Comparison of ENCODE assay signal across 1 cellular context in the genomic region with DNA sequence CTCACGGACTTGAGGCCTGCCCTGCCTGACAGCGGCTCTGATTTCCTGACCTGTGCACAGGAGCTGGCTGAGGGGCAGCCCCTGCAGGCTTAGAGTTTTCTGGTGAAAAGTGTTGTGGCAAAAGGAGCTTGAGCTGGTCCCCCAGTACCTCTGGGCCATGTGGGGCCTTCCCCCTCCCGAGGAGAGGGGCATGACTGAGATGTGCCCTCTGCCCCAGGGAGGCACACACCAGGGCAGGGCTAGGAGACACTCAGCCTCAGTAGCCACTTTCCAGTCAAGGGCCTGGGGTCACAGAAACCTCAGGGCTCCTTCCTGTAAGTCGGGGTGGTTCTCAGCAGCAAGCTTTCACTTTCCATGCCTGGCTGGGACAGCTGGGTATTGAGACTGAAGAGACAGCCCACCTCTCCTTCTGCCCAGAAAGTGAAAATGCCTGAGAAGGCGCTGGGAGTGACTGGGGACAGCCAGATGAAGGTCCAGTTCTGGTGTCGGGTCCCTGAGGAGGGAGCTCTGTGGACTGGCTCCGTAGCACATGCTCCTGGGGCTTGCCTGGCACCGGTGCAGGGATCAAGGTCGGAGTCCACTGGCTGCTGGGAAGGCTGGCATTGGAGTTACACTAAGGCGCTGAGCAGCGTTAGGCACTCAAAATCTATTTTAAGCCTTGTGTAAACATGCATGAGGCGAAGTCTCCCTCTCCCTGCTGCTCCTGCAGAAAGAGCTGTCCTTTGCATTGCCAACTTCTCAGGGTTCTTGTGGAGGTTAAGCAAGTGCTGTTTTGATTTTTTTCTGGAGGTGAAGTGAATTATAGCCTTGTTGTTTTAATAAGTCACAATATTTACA.
TF ChIP-seq lines count a peak whose summit lies in the region.

No MANE protein-coding gene starts in this region.

TF ChIP-seq in HepG2, 621 proteins besides CTCF, POLR2A, EP300 and RAD21 (continued from another document and continues in another):
- TF ChIP-seq, protein P1, sequence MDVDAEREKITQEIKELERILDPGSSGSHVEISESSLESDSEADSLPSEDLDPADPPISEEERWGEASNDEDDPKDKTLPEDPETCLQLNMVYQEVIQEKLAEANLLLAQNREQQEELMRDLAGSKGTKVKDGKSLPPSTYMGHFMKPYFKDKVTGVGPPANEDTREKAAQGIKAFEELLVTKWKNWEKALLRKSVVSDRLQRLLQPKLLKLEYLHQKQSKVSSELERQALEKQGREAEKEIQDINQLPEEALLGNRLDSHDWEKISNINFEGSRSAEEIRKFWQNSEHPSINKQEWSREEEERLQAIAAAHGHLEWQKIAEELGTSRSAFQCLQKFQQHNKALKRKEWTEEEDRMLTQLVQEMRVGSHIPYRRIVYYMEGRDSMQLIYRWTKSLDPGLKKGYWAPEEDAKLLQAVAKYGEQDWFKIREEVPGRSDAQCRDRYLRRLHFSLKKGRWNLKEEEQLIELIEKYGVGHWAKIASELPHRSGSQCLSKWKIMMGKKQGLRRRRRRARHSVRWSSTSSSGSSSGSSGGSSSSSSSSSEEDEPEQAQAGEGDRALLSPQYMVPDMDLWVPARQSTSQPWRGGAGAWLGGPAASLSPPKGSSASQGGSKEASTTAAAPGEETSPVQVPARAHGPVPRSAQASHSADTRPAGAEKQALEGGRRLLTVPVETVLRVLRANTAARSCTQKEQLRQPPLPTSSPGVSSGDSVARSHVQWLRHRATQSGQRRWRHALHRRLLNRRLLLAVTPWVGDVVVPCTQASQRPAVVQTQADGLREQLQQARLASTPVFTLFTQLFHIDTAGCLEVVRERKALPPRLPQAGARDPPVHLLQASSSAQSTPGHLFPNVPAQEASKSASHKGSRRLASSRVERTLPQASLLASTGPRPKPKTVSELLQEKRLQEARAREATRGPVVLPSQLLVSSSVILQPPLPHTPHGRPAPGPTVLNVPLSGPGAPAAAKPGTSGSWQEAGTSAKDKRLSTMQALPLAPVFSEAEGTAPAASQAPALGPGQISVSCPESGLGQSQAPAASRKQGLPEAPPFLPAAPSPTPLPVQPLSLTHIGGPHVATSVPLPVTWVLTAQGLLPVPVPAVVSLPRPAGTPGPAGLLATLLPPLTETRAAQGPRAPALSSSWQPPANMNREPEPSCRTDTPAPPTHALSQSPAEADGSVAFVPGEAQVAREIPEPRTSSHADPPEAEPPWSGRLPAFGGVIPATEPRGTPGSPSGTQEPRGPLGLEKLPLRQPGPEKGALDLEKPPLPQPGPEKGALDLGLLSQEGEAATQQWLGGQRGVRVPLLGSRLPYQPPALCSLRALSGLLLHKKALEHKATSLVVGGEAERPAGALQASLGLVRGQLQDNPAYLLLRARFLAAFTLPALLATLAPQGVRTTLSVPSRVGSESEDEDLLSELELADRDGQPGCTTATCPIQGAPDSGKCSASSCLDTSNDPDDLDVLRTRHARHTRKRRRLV (CRISPR knock-in tag; IDR thresholded peaks at IDR 0.05), result no peak
- no peak for TF ChIP-seq ELF4 (CRISPR knock-in tag; IDR thresholded peaks at IDR 0.05; ENCODE audit: borderline replicate concordance)
- no peak for TF ChIP-seq KAT2B (IDR thresholded peaks at IDR 0.05; ENCODE audit: borderline replicate concordance, low read depth, low read length)
- no peak for TF ChIP-seq ATF7-NPFF (CRISPR knock-in tag; IDR thresholded peaks at IDR 0.05; ENCODE audit: low read depth)
- TF ChIP-seq ZNF550 (CRISPR knock-in tag; IDR thresholded peaks at IDR 0.05; ENCODE audit: borderline replicate concordance), result no peak
- no peak for TF ChIP-seq NFRKB (IDR thresholded peaks at IDR 0.05)
- peak; percentile 21 for TF ChIP-seq TEAD3 (CRISPR knock-in tag; optimal IDR thresholded peaks at IDR 0.05; ENCODE audit: borderline replicate concordance)
- TF ChIP-seq NCOA1 (CRISPR knock-in tag; IDR thresholded peaks at IDR 0.05), result no peak
- TF ChIP-seq, protein P2, sequence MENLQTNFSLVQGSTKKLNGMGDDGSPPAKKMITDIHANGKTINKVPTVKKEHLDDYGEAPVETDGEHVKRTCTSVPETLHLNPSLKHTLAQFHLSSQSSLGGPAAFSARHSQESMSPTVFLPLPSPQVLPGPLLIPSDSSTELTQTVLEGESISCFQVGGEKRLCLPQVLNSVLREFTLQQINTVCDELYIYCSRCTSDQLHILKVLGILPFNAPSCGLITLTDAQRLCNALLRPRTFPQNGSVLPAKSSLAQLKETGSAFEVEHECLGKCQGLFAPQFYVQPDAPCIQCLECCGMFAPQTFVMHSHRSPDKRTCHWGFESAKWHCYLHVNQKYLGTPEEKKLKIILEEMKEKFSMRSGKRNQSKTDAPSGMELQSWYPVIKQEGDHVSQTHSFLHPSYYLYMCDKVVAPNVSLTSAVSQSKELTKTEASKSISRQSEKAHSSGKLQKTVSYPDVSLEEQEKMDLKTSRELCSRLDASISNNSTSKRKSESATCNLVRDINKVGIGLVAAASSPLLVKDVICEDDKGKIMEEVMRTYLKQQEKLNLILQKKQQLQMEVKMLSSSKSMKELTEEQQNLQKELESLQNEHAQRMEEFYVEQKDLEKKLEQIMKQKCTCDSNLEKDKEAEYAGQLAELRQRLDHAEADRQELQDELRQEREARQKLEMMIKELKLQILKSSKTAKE (CRISPR knock-in tag; IDR thresholded peaks at IDR 0.05; ENCODE audit: borderline replicate concordance), result no peak
- TF ChIP-seq MTA3 (CRISPR knock-in tag; IDR thresholded peaks at IDR 0.05), result no peak
- TF ChIP-seq JDP2 (CRISPR knock-in tag; IDR thresholded peaks at IDR 0.05; ENCODE audit: borderline replicate concordance), result no peak
- TF ChIP-seq, protein P3, sequence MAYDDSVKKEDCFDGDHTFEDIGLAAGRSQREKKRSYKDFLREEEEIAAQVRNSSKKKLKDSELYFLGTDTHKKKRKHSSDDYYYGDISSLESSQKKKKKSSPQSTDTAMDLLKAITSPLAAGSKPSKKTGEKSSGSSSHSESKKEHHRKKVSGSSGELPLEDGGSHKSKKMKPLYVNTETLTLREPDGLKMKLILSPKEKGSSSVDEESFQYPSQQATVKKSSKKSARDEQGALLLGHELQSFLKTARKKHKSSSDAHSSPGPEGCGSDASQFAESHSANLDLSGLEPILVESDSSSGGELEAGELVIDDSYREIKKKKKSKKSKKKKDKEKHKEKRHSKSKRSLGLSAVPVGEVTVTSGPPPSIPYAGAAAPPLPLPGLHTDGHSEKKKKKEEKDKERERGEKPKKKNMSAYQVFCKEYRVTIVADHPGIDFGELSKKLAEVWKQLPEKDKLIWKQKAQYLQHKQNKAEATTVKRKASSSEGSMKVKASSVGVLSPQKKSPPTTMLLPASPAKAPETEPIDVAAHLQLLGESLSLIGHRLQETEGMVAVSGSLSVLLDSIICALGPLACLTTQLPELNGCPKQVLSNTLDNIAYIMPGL (CRISPR knock-in tag; IDR thresholded peaks at IDR 0.05; ENCODE audit: borderline replicate concordance in 1 of 2, low read depth in 1 of 2), result no peak
- peak; percentile 40 for TF ChIP-seq ZNF883 (CRISPR knock-in tag; IDR thresholded peaks at IDR 0.05; ENCODE audit: not compliant biosample characterization)
- no peak for TF ChIP-seq THAP11 (CRISPR knock-in tag; IDR thresholded peaks at IDR 0.05)
- no peak for TF ChIP-seq ZZZ3 (CRISPR knock-in tag; IDR thresholded peaks at IDR 0.05; ENCODE audit: borderline replicate concordance)
- TF ChIP-seq, protein P4, sequence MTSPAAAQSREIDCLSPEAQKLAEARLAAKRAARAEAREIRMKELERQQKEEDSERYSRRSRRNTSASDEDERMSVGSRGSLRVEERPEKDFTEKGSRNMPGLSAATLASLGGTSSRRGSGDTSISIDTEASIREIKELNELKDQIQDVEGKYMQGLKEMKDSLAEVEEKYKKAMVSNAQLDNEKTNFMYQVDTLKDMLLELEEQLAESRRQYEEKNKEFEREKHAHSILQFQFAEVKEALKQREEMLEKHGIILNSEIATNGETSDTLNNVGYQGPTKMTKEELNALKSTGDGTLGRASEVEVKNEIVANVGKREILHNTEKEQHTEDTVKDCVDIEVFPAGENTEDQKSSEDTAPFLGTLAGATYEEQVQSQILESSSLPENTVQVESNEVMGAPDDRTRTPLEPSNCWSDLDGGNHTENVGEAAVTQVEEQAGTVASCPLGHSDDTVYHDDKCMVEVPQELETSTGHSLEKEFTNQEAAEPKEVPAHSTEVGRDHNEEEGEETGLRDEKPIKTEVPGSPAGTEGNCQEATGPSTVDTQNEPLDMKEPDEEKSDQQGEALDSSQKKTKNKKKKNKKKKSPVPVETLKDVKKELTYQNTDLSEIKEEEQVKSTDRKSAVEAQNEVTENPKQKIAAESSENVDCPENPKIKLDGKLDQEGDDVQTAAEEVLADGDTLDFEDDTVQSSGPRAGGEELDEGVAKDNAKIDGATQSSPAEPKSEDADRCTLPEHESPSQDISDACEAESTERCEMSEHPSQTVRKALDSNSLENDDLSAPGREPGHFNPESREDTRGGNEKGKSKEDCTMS (CRISPR knock-in tag; conservative IDR thresholded peaks at IDR 0.05), result no peak
- TF ChIP-seq ZNF329 (CRISPR knock-in tag; IDR thresholded peaks at IDR 0.05; ENCODE audit: low read depth), result no peak
- no peak for TF ChIP-seq ZNF777 (CRISPR knock-in tag; IDR thresholded peaks at IDR 0.05)
- peak; percentile 95 for TF ChIP-seq MTA1 (CRISPR knock-in tag; IDR thresholded peaks at IDR 0.05; ENCODE audit: borderline replicate concordance)
- TF ChIP-seq SP2 (CRISPR knock-in tag; IDR thresholded peaks at IDR 0.05), result no peak
- TF ChIP-seq ZBTB1 (CRISPR knock-in tag; IDR thresholded peaks at IDR 0.05; ENCODE audit: borderline replicate concordance), result no peak
- no peak for TF ChIP-seq JARID2 (CRISPR knock-in tag; IDR thresholded peaks at IDR 0.05; ENCODE audit: insufficient replicate concordance)
- TF ChIP-seq RBM22 (optimal IDR thresholded peaks at IDR 0.05; ENCODE audit: low read length), result no peak
- TF ChIP-seq, protein P5, sequence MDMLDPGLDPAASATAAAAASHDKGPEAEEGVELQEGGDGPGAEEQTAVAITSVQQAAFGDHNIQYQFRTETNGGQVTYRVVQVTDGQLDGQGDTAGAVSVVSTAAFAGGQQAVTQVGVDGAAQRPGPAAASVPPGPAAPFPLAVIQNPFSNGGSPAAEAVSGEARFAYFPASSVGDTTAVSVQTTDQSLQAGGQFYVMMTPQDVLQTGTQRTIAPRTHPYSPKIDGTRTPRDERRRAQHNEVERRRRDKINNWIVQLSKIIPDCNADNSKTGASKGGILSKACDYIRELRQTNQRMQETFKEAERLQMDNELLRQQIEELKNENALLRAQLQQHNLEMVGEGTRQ (IDR thresholded peaks at IDR 0.05; ENCODE audit: low read depth, low read length), result no peak
- TF ChIP-seq, protein P5 (CRISPR knock-in tag; IDR thresholded peaks at IDR 0.05; ENCODE audit: borderline replicate concordance), result no peak
- no peak for TF ChIP-seq ARHGAP35 (CRISPR knock-in tag; IDR thresholded peaks at IDR 0.05; ENCODE audit: borderline replicate concordance)
- 0 out of 2 replicates have a peak, but pooled peaks have one; percentile 14 for TF ChIP-seq NFKBIZ (CRISPR knock-in tag; IDR thresholded peaks at IDR 0.05)
- no peak for TF ChIP-seq MIER3 (CRISPR knock-in tag; IDR thresholded peaks at IDR 0.05; ENCODE audit: borderline replicate concordance)
- TF ChIP-seq POLR2AphosphoS5 (IDR thresholded peaks at IDR 0.05; ENCODE audit: low read depth, low read length), result no peak
- no peak for TF ChIP-seq AKAP8 (CRISPR knock-in tag; IDR thresholded peaks at IDR 0.05)
- no peak for TF ChIP-seq MIXL1 (CRISPR knock-in tag; IDR thresholded peaks at IDR 0.05)
- TF ChIP-seq CBX2 (IDR thresholded peaks at IDR 0.05; ENCODE audit: low read depth, low read length), result no peak
- no peak for TF ChIP-seq CBX2 (CRISPR knock-in tag; IDR thresholded peaks at IDR 0.05; ENCODE audit: low read depth)
- TF ChIP-seq HNRNPUL1 (IDR thresholded peaks at IDR 0.05; ENCODE audit: low read depth, low read length), result no peak
- TF ChIP-seq ZNF510 (CRISPR knock-in tag; IDR thresholded peaks at IDR 0.05; ENCODE audit: low read depth), result no peak
- no peak for TF ChIP-seq ZFP36L2 (CRISPR knock-in tag; IDR thresholded peaks at IDR 0.05)
- TF ChIP-seq SIN3B (IDR thresholded peaks at IDR 0.05; ENCODE audit: low read length), result no peak
- TF ChIP-seq ZNF33A (CRISPR knock-in tag; IDR thresholded peaks at IDR 0.05; ENCODE audit: borderline replicate concordance), result no peak
- no peak for TF ChIP-seq ZNF678 (CRISPR knock-in tag; IDR thresholded peaks at IDR 0.05)
- TF ChIP-seq NR2F6 (IDR thresholded peaks at IDR 0.05), result no peak
- peak; percentile 50; the same call in 1 of the 2 replicates for TF ChIP-seq NR2F6 (CRISPR knock-in tag; IDR thresholded peaks at IDR 0.05)
- TF ChIP-seq PITX1 (CRISPR knock-in tag; IDR thresholded peaks at IDR 0.05), result peak; percentile 99
- no peak for TF ChIP-seq NR3C1 (CRISPR knock-in tag; IDR thresholded peaks at IDR 0.05)
- TF ChIP-seq, protein P6, sequence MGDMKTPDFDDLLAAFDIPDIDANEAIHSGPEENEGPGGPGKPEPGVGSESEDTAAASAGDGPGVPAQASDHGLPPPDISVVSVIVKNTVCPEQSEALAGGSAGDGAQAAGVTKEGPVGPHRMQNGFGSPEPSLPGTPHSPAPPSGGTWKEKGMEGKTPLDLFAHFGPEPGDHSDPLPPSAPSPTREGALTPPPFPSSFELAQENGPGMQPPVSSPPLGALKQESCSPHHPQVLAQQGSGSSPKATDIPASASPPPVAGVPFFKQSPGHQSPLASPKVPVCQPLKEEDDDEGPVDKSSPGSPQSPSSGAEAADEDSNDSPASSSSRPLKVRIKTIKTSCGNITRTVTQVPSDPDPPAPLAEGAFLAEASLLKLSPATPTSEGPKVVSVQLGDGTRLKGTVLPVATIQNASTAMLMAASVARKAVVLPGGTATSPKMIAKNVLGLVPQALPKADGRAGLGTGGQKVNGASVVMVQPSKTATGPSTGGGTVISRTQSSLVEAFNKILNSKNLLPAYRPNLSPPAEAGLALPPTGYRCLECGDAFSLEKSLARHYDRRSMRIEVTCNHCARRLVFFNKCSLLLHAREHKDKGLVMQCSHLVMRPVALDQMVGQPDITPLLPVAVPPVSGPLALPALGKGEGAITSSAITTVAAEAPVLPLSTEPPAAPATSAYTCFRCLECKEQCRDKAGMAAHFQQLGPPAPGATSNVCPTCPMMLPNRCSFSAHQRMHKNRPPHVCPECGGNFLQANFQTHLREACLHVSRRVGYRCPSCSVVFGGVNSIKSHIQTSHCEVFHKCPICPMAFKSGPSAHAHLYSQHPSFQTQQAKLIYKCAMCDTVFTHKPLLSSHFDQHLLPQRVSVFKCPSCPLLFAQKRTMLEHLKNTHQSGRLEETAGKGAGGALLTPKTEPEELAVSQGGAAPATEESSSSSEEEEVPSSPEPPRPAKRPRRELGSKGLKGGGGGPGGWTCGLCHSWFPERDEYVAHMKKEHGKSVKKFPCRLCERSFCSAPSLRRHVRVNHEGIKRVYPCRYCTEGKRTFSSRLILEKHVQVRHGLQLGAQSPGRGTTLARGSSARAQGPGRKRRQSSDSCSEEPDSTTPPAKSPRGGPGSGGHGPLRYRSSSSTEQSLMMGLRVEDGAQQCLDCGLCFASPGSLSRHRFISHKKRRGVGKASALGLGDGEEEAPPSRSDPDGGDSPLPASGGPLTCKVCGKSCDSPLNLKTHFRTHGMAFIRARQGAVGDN (CRISPR knock-in tag; IDR thresholded peaks at IDR 0.05), result peak; percentile 81
- TF ChIP-seq ZNF124 (CRISPR knock-in tag; IDR thresholded peaks at IDR 0.05), result no peak
